In genomic region chr2:147198651-147199171, GRCh38 we compare ENCODE assay signal across 15 cellular contexts.
A peak's percentile ranks its signal among the peaks of the same experiment; 100 is the strongest.
DNase-seq lines count a peak whose midpoint lies in the region; ATAC-seq and TF ChIP-seq lines count a peak whose summit lies in the region.
"Had no signal": no experiment of that assay in that cellular context is flagged by ENCODE, and none has a peak within 500 bp of the region (broad histone marks: within the 10 kb centered on the region; RNA-seq: fewer than 3 reads in every experiment).

No MANE protein-coding gene starts in this region.

- H3K27ac Mint-ChIP-seq in nephron: peak overlapping the region; percentile 35 to 45 (median 41)
- no peak overlapping the region for H3K27ac Mint-ChIP-seq in CD8-positive, alpha-beta T cell
- no peak overlapping the region for H3K27ac Mint-ChIP-seq in HFFc6
- H3K27ac Mint-ChIP-seq in activated CD4-positive, alpha-beta T cell treated with anti-CD3 and anti-CD28 coated beads for 36 hours: no peak overlapping the region
- H3K27ac Mint-ChIP-seq: activated CD8-positive, alpha-beta T cell treated with anti-CD3 and anti-CD28 coated beads for 36 hours; B cell; type B pancreatic cell had no signal

- H3K36me3 ChIP-seq in BLaER1 (no peaks in the 10 kb centered on the region), SJCRH30 (no peaks in the 10 kb centered on the region)
- no peaks in the 10 kb centered on the region for H3K36me3 ChIP-seq in CD8-positive, alpha-beta T cell (ENCODE audit: insufficient read depth, low read length)
- H3K36me3 ChIP-seq: breast epithelium, gastroesophageal sphincter had no signal

- H3K4me1 Mint-ChIP-seq in nephron (peaks cover 30% of the 10 kb centered on the region), HFFc6 (ENCODE audit: low read depth) (no peaks in the 10 kb centered on the region)
- H3K4me1 Mint-ChIP-seq in CD8-positive, alpha-beta T cell (ENCODE audit: low read depth): no peaks in the 10 kb centered on the region
- H3K4me1 Mint-ChIP-seq in activated CD4-positive, alpha-beta T cell treated with anti-CD3 and anti-CD28 coated beads for 36 hours: no peaks in the 10 kb centered on the region
- H3K4me1 Mint-ChIP-seq: B cell had no signal

- no peaks in the 10 kb centered on the region for H3K9me3 ChIP-seq in BLaER1
- H3K9me3 ChIP-seq in SJCRH30 (replicated peaks): no peaks in the 10 kb centered on the region
- H3K9me3 ChIP-seq in CD8-positive, alpha-beta T cell (ENCODE audit: low read length): no peaks in the 10 kb centered on the region
- H3K9me3 ChIP-seq: breast epithelium, gastroesophageal sphincter, mucosa of descending colon had no signal

- H3K36me3 Mint-ChIP-seq in nephron (ENCODE audit: low read depth) (no peaks in the 10 kb centered on the region), HFFc6 (ENCODE audit: low read depth) (no peaks in the 10 kb centered on the region)
- H3K36me3 Mint-ChIP-seq in CD8-positive, alpha-beta T cell: no peaks in the 10 kb centered on the region
- H3K36me3 Mint-ChIP-seq in activated CD4-positive, alpha-beta T cell treated with anti-CD3 and anti-CD28 coated beads for 36 hours (ENCODE audit: low read depth): no peaks in the 10 kb centered on the region
- H3K36me3 Mint-ChIP-seq: type B pancreatic cell had no signal

- peak; percentile 27 for DNase-seq in HuH-7 (ENCODE audit: low spot score)
- peak; percentile 79 to 83 for DNase-seq in SJCRH30
- no peak for DNase-seq in CD8-positive, alpha-beta T cell
- DNase-seq in HFFc6: no peak
- DNase-seq in activated CD4-positive, alpha-beta T cell treated with anti-CD3 and anti-CD28 coated beads for 36 hours: no peak
- DNase-seq: activated CD8-positive, alpha-beta T cell treated with anti-CD3 and anti-CD28 coated beads for 36 hours; mucosa of descending colon; NK-92 treated with Interleukin-12 subunit alpha and Interleukin-12 subunit beta, amount 100 ng/mL, for 24 hours had no signal

- peak overlapping the region; percentile 63; the same call in 1 of the 2 replicates for H3K27ac ChIP-seq in BLaER1
- peak overlapping the region; percentile 91 for H3K27ac ChIP-seq in SJCRH30
- H3K27ac ChIP-seq in CD8-positive, alpha-beta T cell (ENCODE audit: low read depth, low read length): no peak overlapping the region
- H3K27ac ChIP-seq: breast epithelium, gastroesophageal sphincter had no signal

- intact Hi-C loops in CD8-positive, alpha-beta T cell (cut with DNase I, micrococcal nuclease): no loop called here
- intact Hi-C loops in activated CD4-positive, alpha-beta T cell treated with anti-CD3 and anti-CD28 coated beads for 36 hours (cut with DNase I, micrococcal nuclease): no loop called here

- CTCF ChIA-PET in CD8-positive, alpha-beta T cell (lab: Charles Lee): no interaction called here
- CTCF ChIA-PET in activated CD4-positive, alpha-beta T cell treated with anti-CD3 and anti-CD28 coated beads for 36 hours (lab: Charles Lee): no interaction called here

- no peaks in the 10 kb centered on the region for H3K27me3 ChIP-seq in BLaER1
- H3K27me3 ChIP-seq in SJCRH30: no peaks in the 10 kb centered on the region
- no peaks in the 10 kb centered on the region for H3K27me3 ChIP-seq in CD8-positive, alpha-beta T cell (ENCODE audit: insufficient read depth, low read length)
- H3K27me3 ChIP-seq: breast epithelium, gastroesophageal sphincter had no signal

- H3K4me1 ChIP-seq in BLaER1 (peaks cover 18% of the 10 kb centered on the region), SJCRH30 (peaks cover 25% of the 10 kb centered on the region)
- no peaks in the 10 kb centered on the region for H3K4me1 ChIP-seq in CD8-positive, alpha-beta T cell (ENCODE audit: insufficient read depth, low read length)
- H3K4me1 ChIP-seq: breast epithelium had no signal

- H3K4me2 ChIP-seq in BLaER1: peak overlapping the region; percentile 56

- peaks cover 4% of the 10 kb centered on the region for H3K9me3 Mint-ChIP-seq in nephron
- H3K9me3 Mint-ChIP-seq in CD8-positive, alpha-beta T cell: no peaks in the 10 kb centered on the region
- peaks cover 27% of the 10 kb centered on the region for H3K9me3 Mint-ChIP-seq in HFFc6
- no peaks in the 10 kb centered on the region for H3K9me3 Mint-ChIP-seq in activated CD4-positive, alpha-beta T cell treated with anti-CD3 and anti-CD28 coated beads for 36 hours (ENCODE audit: low read depth)

- H4K20me1 ChIP-seq in BLaER1: no peaks in the 10 kb centered on the region

- H3K4me3 ChIP-seq in BLaER1 (no peak overlapping the region), SJCRH30 (peak overlapping the region; percentile 35)
- H3K4me3 ChIP-seq in CD8-positive, alpha-beta T cell (ENCODE audit: low read depth, low read length): no peak overlapping the region
- H3K4me3 ChIP-seq: breast epithelium, gastroesophageal sphincter, mucosa of descending colon had no signal

- no peak for TF ChIP-seq CTCF in nephron (IDR thresholded peaks at IDR 0.05; ENCODE audit: unreplicated experiment in 3 of 3)
- TF ChIP-seq CTCF in CD8-positive, alpha-beta T cell (IDR thresholded peaks at IDR 0.05): no peak
- TF ChIP-seq CTCF in HFFc6 (IDR thresholded peaks at IDR 0.05): no peak

- POLR2A ChIA-PET in CD8-positive, alpha-beta T cell (lab: Charles Lee): no interaction called here
- POLR2A ChIA-PET in activated CD4-positive, alpha-beta T cell treated with anti-CD3 and anti-CD28 coated beads for 36 hours (lab: Charles Lee): no interaction called here

- H3K9ac ChIP-seq in BLaER1: no peak overlapping the region; the same call in 1 of the 2 replicates

- no peak for ATAC-seq in CD8-positive, alpha-beta T cell
- no peak for ATAC-seq in activated CD4-positive, alpha-beta T cell treated with anti-CD3 and anti-CD28 coated beads for 36 hours
- ATAC-seq in HG02759 (IDR thresholded peaks at IDR 0.05; ENCODE audit: unreplicated experiment): no peak
- ATAC-seq: activated CD8-positive, alpha-beta T cell treated with anti-CD3 and anti-CD28 coated beads for 36 hours; gastroesophageal sphincter; mucosa of descending colon had no signal

- no peaks in the 10 kb centered on the region for H3K27me3 Mint-ChIP-seq in nephron (ENCODE audit: low read depth)
- H3K27me3 Mint-ChIP-seq in CD8-positive, alpha-beta T cell (ENCODE audit: low read depth): no peaks in the 10 kb centered on the region
- H3K27me3 Mint-ChIP-seq in HFFc6 (ENCODE audit: insufficient read depth): no peaks in the 10 kb centered on the region
- H3K27me3 Mint-ChIP-seq in activated CD4-positive, alpha-beta T cell treated with anti-CD3 and anti-CD28 coated beads for 36 hours: peaks cover 4% of the 10 kb centered on the region
- H3K27me3 Mint-ChIP-seq: activated CD8-positive, alpha-beta T cell treated with anti-CD3 and anti-CD28 coated beads for 36 hours; B cell; type B pancreatic cell had no signal

- H3K4me3 Mint-ChIP-seq in nephron: no peak overlapping the region
- H3K4me3 Mint-ChIP-seq in CD8-positive, alpha-beta T cell: no peak overlapping the region
- H3K4me3 Mint-ChIP-seq in HFFc6: no peak overlapping the region
- H3K4me3 Mint-ChIP-seq in activated CD4-positive, alpha-beta T cell treated with anti-CD3 and anti-CD28 coated beads for 36 hours: no peak overlapping the region
- H3K4me3 Mint-ChIP-seq: activated CD8-positive, alpha-beta T cell treated with anti-CD3 and anti-CD28 coated beads for 36 hours; B cell; type B pancreatic cell had no signal

Comparison
In these comparisons a context has a peak if more than half of its experiments do, and no peak if none do; other contexts are left out.
1. DNase-seq: peak in HuH-7 (single experiment) and SJCRH30 (2 of 2); none in CD8-positive, alpha-beta T cell (0 of 7), HFFc6 (single experiment) and activated CD4-positive, alpha-beta T cell treated with anti-CD3 and anti-CD28 coated beads for 36 hours (single experiment).
2. H3K27ac Mint-ChIP-seq: peak in nephron (3 of 3); none in CD8-positive, alpha-beta T cell (single experiment), HFFc6 (single experiment) and activated CD4-positive, alpha-beta T cell treated with anti-CD3 and anti-CD28 coated beads for 36 hours (single experiment).